Comparison of ENCODE assay signal across 22 cellular contexts in genomic region chr18:45539383-45539960, GRCh38.
"Had no signal": no experiment of that assay in that cellular context is flagged by ENCODE, and none has a peak within 500 bp of the region (broad histone marks: within the 10 kb centered on the region; RNA-seq: fewer than 3 reads in every experiment).

No MANE protein-coding gene starts in this region.

- H3K4me1 ChIP-seq: gastroesophageal sphincter, pancreas, upper lobe of left lung, vagina had no signal

- H3K27ac Mint-ChIP-seq: naive thymus-derived CD8-positive, alpha-beta T cell; neural progenitor cell; stimulated activated memory B cell treated with anti-CD40 and anti-IgM and Interleukin-4, amounts not matched to agents 10 μg/mL and 1 μg/mL and 100 μg/mL, for 72 hours; stimulated activated naive CD8-positive, alpha-beta T cell treated with anti-CD3 and anti-CD28 coated beads, Interleukin-15, Interleukin-2, amounts not matched to agents 100 ng/mL and 50 ng/mL, for 24 hours had no signal

- H3K27me3 ChIP-seq: gastroesophageal sphincter, neural progenitor cell, pancreas, tibial artery, upper lobe of left lung, vagina had no signal

- H3K4me3 Mint-ChIP-seq: naive thymus-derived CD8-positive, alpha-beta T cell; neural progenitor cell; stimulated activated memory B cell treated with anti-CD40 and anti-IgM and Interleukin-4, amounts not matched to agents 10 μg/mL and 1 μg/mL and 100 μg/mL, for 72 hours; stimulated activated naive CD8-positive, alpha-beta T cell treated with anti-CD3 and anti-CD28 coated beads, Interleukin-15, Interleukin-2, amounts not matched to agents 100 ng/mL and 50 ng/mL, for 24 hours had no signal

- H3K27ac ChIP-seq: dorsolateral prefrontal cortex, gastroesophageal sphincter, neural progenitor cell, pancreas, tibial artery, upper lobe of left lung, vagina had no signal

- H3K36me3 ChIP-seq: gastroesophageal sphincter, neural progenitor cell, pancreas, tibial artery, upper lobe of left lung, vagina had no signal

- H3K36me3 Mint-ChIP-seq: neural progenitor cell; stimulated activated memory B cell treated with anti-CD40 and anti-IgM and Interleukin-4, amounts not matched to agents 10 μg/mL and 1 μg/mL and 100 μg/mL, for 72 hours had no signal

- FAIRE-seq: pancreas had no signal

- H3K4me3 ChIP-seq: dorsolateral prefrontal cortex, gastroesophageal sphincter, lung, mucosa of descending colon, neural progenitor cell, pancreas, tibial artery, upper lobe of left lung, vagina had no signal

- H3K9ac ChIP-seq: neural progenitor cell had no signal

- ATAC-seq: esophagus mucosa; gastroesophageal sphincter; left ventricle myocardium superior; mucosa of descending colon; naive thymus-derived CD8-positive, alpha-beta T cell; pancreas; right cardiac atrium; stimulated activated memory B cell treated with anti-CD40 and anti-IgM and Interleukin-4, amounts not matched to agents 10 μg/mL and 1 μg/mL and 100 μg/mL, for 72 hours had no signal

- H3K9me3 ChIP-seq: mucosa of descending colon, pancreas had no signal

- DNase-seq: cortex of kidney; dorsolateral prefrontal cortex; effector CD8-positive, alpha-beta T cell; foreskin fibroblast; glutamatergic neuron; left ventricle myocardium superior; mucosa of descending colon; naive thymus-derived CD8-positive, alpha-beta T cell; occipital lobe; pancreas; right cardiac atrium; stimulated activated CD4-positive, alpha-beta T cell treated with anti-CD3 and anti-CD28 coated beads, Interleukin-4, amount 100 ng/mL, for 1 hour; stimulated activated CD8-positive, alpha-beta memory T cell treated with anti-CD3 and anti-CD28 coated beads, Interleukin-4, amount 100 ng/mL, for 48 hours; tibial artery had no signal

- H3K4me2 ChIP-seq: neural progenitor cell had no signal

- H3K4me1 Mint-ChIP-seq: naive thymus-derived CD8-positive, alpha-beta T cell; neural progenitor cell; stimulated activated memory B cell treated with anti-CD40 and anti-IgM and Interleukin-4, amounts not matched to agents 10 μg/mL and 1 μg/mL and 100 μg/mL, for 72 hours had no signal

- H2AFZ ChIP-seq: neural progenitor cell had no signal
